Comparison of ENCODE assay signal across 8 cellular contexts in genomic region chr1:94805912-94806311, GRCh38. TPM values are rescaled to one million over a fixed set of nuclear protein-coding genes. Genes with fewer than 3 reads are reported as not detected.
DNase-seq lines count a peak whose midpoint lies in the region; ATAC-seq and TF ChIP-seq lines count a peak whose summit lies in the region.

No MANE protein-coding gene starts in this region.

- H3K36me3 ChIP-seq in CD8-positive, alpha-beta memory T cell (ENCODE audit: insufficient read depth, low read length) = no peaks in the 10 kb centered on the region

- TF ChIP-seq CTCF in brain (conservative IDR thresholded peaks at IDR 0.05) = peak; percentile 98 to 100

- DNase-seq in CD8-positive, alpha-beta memory T cell = peak; percentile 13 to 54 (median 21)
- DNase-seq in M059J (ENCODE audit: low read depth) = peak; percentile 61
- DNase-seq in T1000 (lab: John Stamatoyannopoulos, UW) = peak; percentile 12
- DNase-seq in immature natural killer cell = peak; percentile 34 to 50 (median 41)
- peak; percentile 56 for DNase-seq in stimulated activated CD4-positive, alpha-beta T cell treated with anti-CD3 and anti-CD28 coated beads, Interleukin-15, amount 100 ng/mL, for 24 hours

- CTCF ChIA-PET in CD8-positive, alpha-beta memory T cell (lab: Charles Lee) = interaction anchor here (0.7 to 5.4 kb wide), 10 partner anchors 10 to 1177 kb away, joined by 3 to 31 read pairs (median 3); no protein-coding TSS in a partner anchor

- POLR2A ChIA-PET in CD8-positive, alpha-beta memory T cell (lab: Charles Lee) = no interaction called here

- peaks cover 6% of the 10 kb centered on the region for H3K27me3 ChIP-seq in CD8-positive, alpha-beta memory T cell (ENCODE audit: insufficient read depth, low read length, poor library complexity, severe bottlenecking)

- no peak overlapping the region for H3K4me3 ChIP-seq in CD8-positive, alpha-beta memory T cell (ENCODE audit: low read length)

- no peak overlapping the region for H3K4me3 Mint-ChIP-seq in CD8-positive, alpha-beta memory T cell
- H3K4me3 Mint-ChIP-seq in brain (peak overlapping the region; percentile 24 to 82 (median 67)), immature natural killer cell (no peak overlapping the region)

- no peaks in the 10 kb centered on the region for H3K36me3 Mint-ChIP-seq in CD8-positive, alpha-beta memory T cell
- H3K36me3 Mint-ChIP-seq in brain (no peaks in the 10 kb centered on the region), immature natural killer cell (no peaks in the 10 kb centered on the region)

- H3K4me1 ChIP-seq in CD8-positive, alpha-beta memory T cell (ENCODE audit: insufficient read depth, low read length) = no peaks in the 10 kb centered on the region

- H3K9me3 Mint-ChIP-seq in CD8-positive, alpha-beta memory T cell = no peaks in the 10 kb centered on the region
- H3K9me3 Mint-ChIP-seq in brain (no peaks in the 10 kb centered on the region), immature natural killer cell (no peaks in the 10 kb centered on the region)

- ATAC-seq in GM19452 (IDR thresholded peaks at IDR 0.05; ENCODE audit: unreplicated experiment) = peak; percentile 57
- no peak for ATAC-seq in GM19455 (IDR thresholded peaks at IDR 0.05; ENCODE audit: unreplicated experiment)

- H3K9me3 ChIP-seq in CD8-positive, alpha-beta memory T cell (ENCODE audit: low read length) = no peaks in the 10 kb centered on the region

- no peak overlapping the region for H3K27ac ChIP-seq in CD8-positive, alpha-beta memory T cell (ENCODE audit: low read depth, low read length)

- peaks cover 14 to 26% (median 19%) of the 10 kb centered on the region in 3 donors for H3K4me1 Mint-ChIP-seq in CD8-positive, alpha-beta memory T cell
- H3K4me1 Mint-ChIP-seq in brain (peaks cover 53% of the 10 kb centered on the region), immature natural killer cell (peaks cover 2 to 5% of the 10 kb centered on the region in 2 donors)

- H3K27me3 Mint-ChIP-seq in CD8-positive, alpha-beta memory T cell = peaks cover 4 to 22% of the 10 kb centered on the region in 2 donors
- H3K27me3 Mint-ChIP-seq in brain = no peaks in the 10 kb centered on the region
- H3K27me3 Mint-ChIP-seq in immature natural killer cell (ENCODE audit: low read depth in 3 of 3) = peaks cover 0 to 4% (median 4%) of the 10 kb centered on the region in 3 donors

- H3K27ac Mint-ChIP-seq in CD8-positive, alpha-beta memory T cell = no peak overlapping the region
- H3K27ac Mint-ChIP-seq in brain (peak overlapping the region; percentile 48 to 92 (median 83)), immature natural killer cell (no peak overlapping the region)

RNA-seq across cellular contexts. Expression of gene SLC44A3, which starts 14.2 kb away (rescaled TPM):
- total RNA-seq in CD8-positive, alpha-beta memory T cell = under 1 TPM; 0.31 to 0.47 TPM
- polyA plus RNA-seq in CD8-positive, alpha-beta memory T cell = 0.83 TPM
- total RNA-seq in M059J (2014; rRNA removed; shearing (Covaris generic)) = 1.4 and 2.8 TPM in 2 replicates
- polyA plus RNA-seq in brain (ENCODE audit: insufficient read depth, low read depth, low replicate concordance) (3.9 TPM), immature natural killer cell (not detected)

Comparison
In these comparisons a context has a peak if more than half of its experiments do, and no peak if none do; other contexts are left out.
1. H3K27ac Mint-ChIP-seq: peak in brain (5 of 5); none in CD8-positive, alpha-beta memory T cell (0 of 8) and immature natural killer cell (0 of 6).
2. H3K4me3 Mint-ChIP-seq: peak in brain (5 of 5); none in CD8-positive, alpha-beta memory T cell (0 of 7) and immature natural killer cell (0 of 5).
3. Peak in every context shown above with its lines, with median percentiles within 50 percentile points of each other: DNase-seq.